ENCODE assay signal across 2 cellular contexts in genomic region chr11:86940122-86940777, GRCh38.
TF ChIP-seq lines count a peak whose summit lies in the region.

No MANE protein-coding gene starts in this region.

TF ChIP-seq in SK-N-SH treated with all-trans-retinoic acid at 6 μM for 48 hours, 23 proteins besides CTCF, POLR2A, EP300 and RAD21 (continued from another document):
- TF ChIP-seq, protein P1, sequence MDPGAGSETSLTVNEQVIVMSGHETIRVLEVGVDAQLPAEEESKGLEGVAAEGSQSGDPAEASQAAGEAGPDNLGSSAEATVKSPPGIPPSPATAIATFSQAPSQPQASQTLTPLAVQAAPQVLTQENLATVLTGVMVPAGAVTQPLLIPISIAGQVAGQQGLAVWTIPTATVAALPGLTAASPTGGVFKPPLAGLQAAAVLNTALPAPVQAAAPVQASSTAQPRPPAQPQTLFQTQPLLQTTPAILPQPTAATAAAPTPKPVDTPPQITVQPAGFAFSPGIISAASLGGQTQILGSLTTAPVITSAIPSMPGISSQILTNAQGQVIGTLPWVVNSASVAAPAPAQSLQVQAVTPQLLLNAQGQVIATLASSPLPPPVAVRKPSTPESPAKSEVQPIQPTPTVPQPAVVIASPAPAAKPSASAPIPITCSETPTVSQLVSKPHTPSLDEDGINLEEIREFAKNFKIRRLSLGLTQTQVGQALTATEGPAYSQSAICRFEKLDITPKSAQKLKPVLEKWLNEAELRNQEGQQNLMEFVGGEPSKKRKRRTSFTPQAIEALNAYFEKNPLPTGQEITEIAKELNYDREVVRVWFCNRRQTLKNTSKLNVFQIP (CRISPR knock-in tag; IDR thresholded peaks at IDR 0.05; ENCODE audit: borderline replicate concordance, low read depth) = no peak
- TF ChIP-seq ZNF70 (CRISPR knock-in tag; IDR thresholded peaks at IDR 0.05) (no peak), RARB (CRISPR knock-in tag; IDR thresholded peaks at IDR 0.05) (no peak), ZC3H10 (CRISPR knock-in tag; IDR thresholded peaks at IDR 0.05) (no peak), GLIS3 (CRISPR knock-in tag; IDR thresholded peaks at IDR 0.05) (no peak), OSR1 (CRISPR knock-in tag; IDR thresholded peaks at IDR 0.05) (no peak), ZFP3 (CRISPR knock-in tag; IDR thresholded peaks at IDR 0.05) (no peak), ESRRG (CRISPR knock-in tag; IDR thresholded peaks at IDR 0.05) (no peak), ZNF565 (CRISPR knock-in tag; conservative IDR thresholded peaks at IDR 0.05; ENCODE audit: low read depth) (no peak), TCF4 (CRISPR knock-in tag; IDR thresholded peaks at IDR 0.05; ENCODE audit: borderline replicate concordance) (no peak), SNAI2 (CRISPR knock-in tag; IDR thresholded peaks at IDR 0.05) (no peak), ZNF8 (CRISPR knock-in tag; IDR thresholded peaks at IDR 0.05) (no peak), ARNTL (CRISPR knock-in tag; IDR thresholded peaks at IDR 0.05; ENCODE audit: borderline replicate concordance, low read depth) (no peak)
- TF ChIP-seq, protein P2, sequence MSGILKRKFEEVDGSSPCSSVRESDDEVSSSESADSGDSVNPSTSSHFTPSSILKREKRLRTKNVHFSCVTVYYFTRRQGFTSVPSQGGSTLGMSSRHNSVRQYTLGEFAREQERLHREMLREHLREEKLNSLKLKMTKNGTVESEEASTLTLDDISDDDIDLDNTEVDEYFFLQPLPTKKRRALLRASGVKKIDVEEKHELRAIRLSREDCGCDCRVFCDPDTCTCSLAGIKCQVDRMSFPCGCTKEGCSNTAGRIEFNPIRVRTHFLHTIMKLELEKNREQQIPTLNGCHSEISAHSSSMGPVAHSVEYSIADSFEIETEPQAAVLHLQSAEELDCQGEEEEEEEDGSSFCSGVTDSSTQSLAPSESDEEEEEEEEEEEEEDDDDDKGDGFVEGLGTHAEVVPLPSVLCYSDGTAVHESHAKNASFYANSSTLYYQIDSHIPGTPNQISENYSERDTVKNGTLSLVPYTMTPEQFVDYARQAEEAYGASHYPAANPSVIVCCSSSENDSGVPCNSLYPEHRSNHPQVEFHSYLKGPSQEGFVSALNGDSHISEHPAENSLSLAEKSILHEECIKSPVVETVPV (CRISPR knock-in tag; IDR thresholded peaks at IDR 0.05) = no peak
- TF ChIP-seq, protein P3, sequence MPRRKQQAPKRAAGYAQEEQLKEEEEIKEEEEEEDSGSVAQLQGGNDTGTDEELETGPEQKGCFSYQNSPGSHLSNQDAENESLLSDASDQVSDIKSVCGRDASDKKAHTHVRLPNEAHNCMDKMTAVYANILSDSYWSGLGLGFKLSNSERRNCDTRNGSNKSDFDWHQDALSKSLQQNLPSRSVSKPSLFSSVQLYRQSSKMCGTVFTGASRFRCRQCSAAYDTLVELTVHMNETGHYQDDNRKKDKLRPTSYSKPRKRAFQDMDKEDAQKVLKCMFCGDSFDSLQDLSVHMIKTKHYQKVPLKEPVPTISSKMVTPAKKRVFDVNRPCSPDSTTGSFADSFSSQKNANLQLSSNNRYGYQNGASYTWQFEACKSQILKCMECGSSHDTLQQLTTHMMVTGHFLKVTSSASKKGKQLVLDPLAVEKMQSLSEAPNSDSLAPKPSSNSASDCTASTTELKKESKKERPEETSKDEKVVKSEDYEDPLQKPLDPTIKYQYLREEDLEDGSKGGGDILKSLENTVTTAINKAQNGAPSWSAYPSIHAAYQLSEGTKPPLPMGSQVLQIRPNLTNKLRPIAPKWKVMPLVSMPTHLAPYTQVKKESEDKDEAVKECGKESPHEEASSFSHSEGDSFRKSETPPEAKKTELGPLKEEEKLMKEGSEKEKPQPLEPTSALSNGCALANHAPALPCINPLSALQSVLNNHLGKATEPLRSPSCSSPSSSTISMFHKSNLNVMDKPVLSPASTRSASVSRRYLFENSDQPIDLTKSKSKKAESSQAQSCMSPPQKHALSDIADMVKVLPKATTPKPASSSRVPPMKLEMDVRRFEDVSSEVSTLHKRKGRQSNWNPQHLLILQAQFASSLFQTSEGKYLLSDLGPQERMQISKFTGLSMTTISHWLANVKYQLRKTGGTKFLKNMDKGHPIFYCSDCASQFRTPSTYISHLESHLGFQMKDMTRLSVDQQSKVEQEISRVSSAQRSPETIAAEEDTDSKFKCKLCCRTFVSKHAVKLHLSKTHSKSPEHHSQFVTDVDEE (CRISPR knock-in tag; IDR thresholded peaks at IDR 0.05) = no peak

TF ChIP-seq in SK-N-SH, 30 proteins besides CTCF, POLR2A, EP300 and RAD21 (continued from another document):
- TF ChIP-seq TAF1 (IDR thresholded peaks at IDR 0.05; ENCODE audit: borderline replicate concordance, low read depth, low read length) (no peak), YY1 (IDR thresholded peaks at IDR 0.05; ENCODE audit: low read depth) (no peak), USF2 (IDR thresholded peaks at IDR 0.05; ENCODE audit: borderline replicate concordance, low read depth, low read length) (no peak), JUND (IDR thresholded peaks at IDR 0.05) (no peak), ZBTB33 (IDR thresholded peaks at IDR 0.05; ENCODE audit: borderline replicate concordance, low read depth) (no peak), GATA2 (CRISPR knock-in tag; IDR thresholded peaks at IDR 0.05) (no peak), PBX3 (IDR thresholded peaks at IDR 0.05) (no peak), NFIC (IDR thresholded peaks at IDR 0.05; ENCODE audit: borderline replicate concordance) (no peak), TEAD4 (IDR thresholded peaks at IDR 0.05; ENCODE audit: borderline replicate concordance, insufficient read depth) (no peak), GABPA (IDR thresholded peaks at IDR 0.05; ENCODE audit: low read depth) (no peak)
